Comparison of ENCODE assay signal across 15 cellular contexts in the genomic region with DNA sequence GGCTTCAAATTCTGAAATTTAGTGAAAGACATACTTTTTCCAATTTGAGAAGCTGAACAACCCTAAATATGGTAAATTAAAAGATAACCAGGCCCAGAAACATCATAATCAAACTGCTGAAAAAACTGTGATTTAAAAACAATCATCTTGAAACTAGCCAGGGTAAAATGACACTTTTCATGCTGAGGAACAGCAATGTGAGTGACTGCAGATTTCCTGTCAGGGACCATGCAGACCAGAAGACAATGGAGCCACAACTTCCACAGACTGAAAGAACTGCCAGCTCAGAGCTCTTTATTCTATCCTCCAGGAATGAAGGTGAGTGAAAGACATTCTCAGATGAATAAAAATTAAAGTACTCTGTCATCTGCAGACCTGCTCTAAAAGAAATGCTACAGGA.
"Had no signal": no experiment of that assay in that cellular context is flagged by ENCODE, and none has a peak within 500 bp of the region (broad histone marks: within the 10 kb centered on the region; RNA-seq: fewer than 3 reads in every experiment).

No MANE protein-coding gene starts in this region.

- H3K27ac ChIP-seq: heart left ventricle, neutrophil, parathyroid adenoma, uterus had no signal

- H3K27me3 ChIP-seq: heart left ventricle, uterus had no signal

- DNase-seq: activated CD4-positive, alpha-beta memory T cell treated with anti-CD3 and anti-CD28 coated beads, Interleukin-2, amount 10 ng/mL, durations not matched to agents 7 days and 5 days; activated CD4-positive, CD25-positive, alpha-beta regulatory T cell treated with anti-CD3 and anti-CD28 coated beads, Interleukin-2, amount 50 U/mL, for 72 hours; activated CD8-positive, alpha-beta memory T cell treated with anti-CD3 and anti-CD28 coated beads, Interleukin-2, amount 50 U/mL, for 4 hours; activated effector memory CD4-positive, alpha-beta T cell treated with anti-CD3 and anti-CD28 coated beads, Interleukin-2, amount 50 U/mL, for 16 hours; activated T-cell treated with anti-CD3 and anti-CD28 coated beads, Interleukin-2, amount 50 U/mL, for 48 hours; effector CD8-positive, alpha-beta T cell; heart left ventricle; immature natural killer cell; mesendoderm; natural killer cell; stimulated activated CD4-positive, alpha-beta T cell treated with anti-CD3 and anti-CD28 coated beads, Interleukin-12 subunit alpha, Interleukin-12 subunit beta, amount 100 ng/mL, for 4 hours; uterus had no signal

- H3K9ac ChIP-seq: parathyroid adenoma had no signal

- H3K4me1 ChIP-seq: parathyroid adenoma, uterus had no signal

- H3K9me3 ChIP-seq: neutrophil, uterus had no signal

- ATAC-seq: heart left ventricle; stimulated activated effector memory CD8-positive, alpha-beta T cell treated with anti-CD3 and anti-CD28 coated beads, Interleukin-12 subunit alpha, Interleukin-12 subunit beta, amount 100 ng/mL, for 72 hours had no signal

- H2AFZ ChIP-seq: parathyroid adenoma had no signal

- H3K79me2 ChIP-seq: parathyroid adenoma had no signal

- H3K4me3 ChIP-seq: heart left ventricle, uterus had no signal

- H3K36me3 ChIP-seq: heart left ventricle, neutrophil, uterus had no signal
